ENCODE assay signal across 8 cellular contexts in genomic region chr3:137121704-137122314, GRCh38.
DNase-seq lines count a peak whose midpoint lies in the region; ATAC-seq and TF ChIP-seq lines count a peak whose summit lies in the region.

No MANE protein-coding gene starts in this region.

- H3K27ac ChIP-seq in KMS-11 (no peak overlapping the region), right atrium auricular region (no peak overlapping the region), tibial artery (no peak overlapping the region)

- peaks cover 6% of the 10 kb centered on the region for H3K27me3 Mint-ChIP-seq in activated T-helper 2 cell treated with anti-CD3 and anti-CD28 coated beads, Interferon-gamma antibody, Interleukin-2, Interleukin-4, amounts not matched to agents 10 μg/mL and 5 μg/mL and 100 μg/mL, durations not matched to agents 14 hours and 24 hours and 36 hours (ENCODE audit: low read depth)

- ATAC-seq in GM19455 (IDR thresholded peaks at IDR 0.05; ENCODE audit: unreplicated experiment): peak; percentile 73

- H3K9me3 ChIP-seq in right atrium auricular region (no peaks in the 10 kb centered on the region), tibial artery (no peaks in the 10 kb centered on the region)

- H3K4me2 ChIP-seq in KMS-11: no peak overlapping the region

- H3K36me3 ChIP-seq in KMS-11 (ENCODE audit: insufficient read depth) (no peaks in the 10 kb centered on the region), right atrium auricular region (no peaks in the 10 kb centered on the region), tibial artery (no peaks in the 10 kb centered on the region)

- no peak overlapping the region for H2AFZ ChIP-seq in KMS-11 (ENCODE audit: low read depth)

- intact Hi-C loops in tibial artery (cut with DNase I; ENCODE audit: low total_unique reads): no loop called here
- intact Hi-C loops in activated T-helper 2 cell treated with anti-CD3 and anti-CD28 coated beads, Interferon-gamma antibody, Interleukin-2, Interleukin-4, amounts not matched to agents 10 μg/mL and 5 μg/mL and 100 μg/mL, durations not matched to agents 14 hours and 24 hours and 36 hours (cut with micrococcal nuclease): no loop called here

- no peaks in the 10 kb centered on the region for H3K27me3 ChIP-seq in KMS-11 (ENCODE audit: insufficient read depth, low read depth)
- no peaks in the 10 kb centered on the region for H3K27me3 ChIP-seq in right atrium auricular region
- no peaks in the 10 kb centered on the region for H3K27me3 ChIP-seq in tibial artery

- H3K4me3 ChIP-seq in KMS-11 (IDR thresholded peaks at IDR 0.05; ENCODE audit: insufficient read depth, low read depth, low read length) (no peak overlapping the region), right atrium auricular region (no peak overlapping the region), tibial artery (no peak overlapping the region)

- TF ChIP-seq CTCF in KMS-11 (conservative IDR thresholded peaks at IDR 0.05; ENCODE audit: low read depth, low read length) (peak; percentile 78), right atrium auricular region (IDR thresholded peaks at IDR 0.05) (peak; percentile 14 to 63), tibial artery (IDR thresholded peaks at IDR 0.05) (peak; percentile 20 to 27)

- no peaks in the 10 kb centered on the region for H3K36me3 Mint-ChIP-seq in activated T-helper 2 cell treated with anti-CD3 and anti-CD28 coated beads, Interferon-gamma antibody, Interleukin-2, Interleukin-4, amounts not matched to agents 10 μg/mL and 5 μg/mL and 100 μg/mL, durations not matched to agents 14 hours and 24 hours and 36 hours (ENCODE audit: low read depth)

- H4K20me1 ChIP-seq in KMS-11 (ENCODE audit: insufficient read depth): no peaks in the 10 kb centered on the region

- H3K9me3 Mint-ChIP-seq in activated T-helper 2 cell treated with anti-CD3 and anti-CD28 coated beads, Interferon-gamma antibody, Interleukin-2, Interleukin-4, amounts not matched to agents 10 μg/mL and 5 μg/mL and 100 μg/mL, durations not matched to agents 14 hours and 24 hours and 36 hours: no peaks in the 10 kb centered on the region

- no peak overlapping the region for H3K27ac Mint-ChIP-seq in activated T-helper 2 cell treated with anti-CD3 and anti-CD28 coated beads, Interferon-gamma antibody, Interleukin-2, Interleukin-4, amounts not matched to agents 10 μg/mL and 5 μg/mL and 100 μg/mL, durations not matched to agents 14 hours and 24 hours and 36 hours

- DNase-seq in DMS 273 (lab: John Stamatoyannopoulos, UW; ENCODE audit: unreplicated experiment) (peak; percentile 64), DMS 273 treated with DMSO at 0.1 percent for 48 hours (lab: John Stamatoyannopoulos, UW) (no peak), SW480 (ENCODE audit: low spot score) (peak; percentile 61), right atrium auricular region (ENCODE audit: low spot score) (no peak), tibial artery (no peak)
- no peak for DNase-seq in activated T-helper 2 cell treated with anti-CD3 and anti-CD28 coated beads, Interferon-gamma antibody, Interleukin-2, Interleukin-4, amounts not matched to agents 10 μg/mL and 5 μg/mL and 100 μg/mL, durations not matched to agents 14 hours and 24 hours and 36 hours (ENCODE audit: low spot score)

- no peaks in the 10 kb centered on the region for H3K4me1 ChIP-seq in KMS-11 (ENCODE audit: low read depth, poor library complexity, severe bottlenecking)
- H3K4me1 ChIP-seq in right atrium auricular region: no peaks in the 10 kb centered on the region
- H3K4me1 ChIP-seq in tibial artery: no peaks in the 10 kb centered on the region

- no peak overlapping the region for H3K4me3 Mint-ChIP-seq in activated T-helper 2 cell treated with anti-CD3 and anti-CD28 coated beads, Interferon-gamma antibody, Interleukin-2, Interleukin-4, amounts not matched to agents 10 μg/mL and 5 μg/mL and 100 μg/mL, durations not matched to agents 14 hours and 24 hours and 36 hours (ENCODE audit: low read depth)

- H3K4me1 Mint-ChIP-seq in activated T-helper 2 cell treated with anti-CD3 and anti-CD28 coated beads, Interferon-gamma antibody, Interleukin-2, Interleukin-4, amounts not matched to agents 10 μg/mL and 5 μg/mL and 100 μg/mL, durations not matched to agents 14 hours and 24 hours and 36 hours (ENCODE audit: low read depth): no peaks in the 10 kb centered on the region

- H3K9ac ChIP-seq in KMS-11: no peak overlapping the region

- no peaks in the 10 kb centered on the region for H3K79me2 ChIP-seq in KMS-11 (ENCODE audit: insufficient read depth, low read depth)

Comparison
In these comparisons a context has a peak if more than half of its experiments do, and no peak if none do; other contexts are left out.
1. DNase-seq: peak in DMS 273 (single experiment) and SW480 (single experiment); none in DMS 273 treated with DMSO at 0.1 percent for 48 hours (single experiment), right atrium auricular region (single experiment), tibial artery (0 of 2) and activated T-helper 2 cell treated with anti-CD3 and anti-CD28 coated beads, Interferon-gamma antibody, Interleukin-2, Interleukin-4, amounts not matched to agents 10 μg/mL and 5 μg/mL and 100 μg/mL, durations not matched to agents 14 hours and 24 hours and 36 hours (single experiment).
2. CTCF ChIP-seq: peak in every context shown above with its lines; median percentile 78 in KMS-11; 38 in right atrium auricular region; 24 in tibial artery.